Comparison of ENCODE assay signal across 8 cellular contexts in the genomic region with DNA sequence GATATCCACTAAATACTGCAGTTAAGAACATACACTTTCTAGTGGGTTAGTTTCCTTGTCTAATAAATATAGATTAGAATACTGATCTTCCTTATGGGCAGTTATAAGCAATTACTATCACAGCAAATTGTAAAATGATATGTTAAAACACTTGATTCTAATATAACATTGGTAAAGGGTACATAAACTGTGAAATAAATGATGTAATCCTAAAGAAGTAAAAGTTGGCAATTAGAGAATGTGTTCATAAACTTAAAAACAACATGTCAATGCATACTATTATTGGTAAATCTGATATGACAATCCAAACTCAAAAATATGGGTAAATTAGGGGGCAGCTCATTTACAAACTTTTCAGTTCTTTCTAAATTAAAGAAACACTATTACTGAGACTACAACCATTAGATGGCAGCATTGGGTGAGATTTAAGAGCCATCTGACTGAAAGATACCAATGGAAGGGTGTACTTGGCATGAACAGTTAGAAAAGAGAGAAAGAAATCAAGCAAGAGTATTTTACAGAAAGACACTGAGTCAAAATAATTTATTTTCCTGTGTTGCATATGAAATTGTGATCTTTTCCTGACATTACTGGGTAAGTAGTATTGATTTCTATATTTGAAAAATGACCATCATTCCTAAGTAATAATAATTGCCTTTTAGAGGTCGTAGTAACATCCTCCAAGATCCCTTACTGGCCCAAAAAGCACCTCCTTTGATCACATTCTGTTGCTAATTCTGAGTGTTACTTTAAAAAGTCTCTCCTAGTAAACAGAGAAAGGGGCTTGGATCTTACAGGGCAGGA.
A peak's percentile ranks its signal among the peaks of the same experiment; 100 is the strongest.
DNase-seq lines count a peak whose midpoint lies in the region; ATAC-seq and TF ChIP-seq lines count a peak whose summit lies in the region.

No MANE protein-coding gene starts in this region.

- no peak overlapping the region for H3K9ac ChIP-seq in MM.1S (ENCODE audit: low read length)

- peak overlapping the region; percentile 33 for H3K27ac Mint-ChIP-seq in activated CD8-positive, alpha-beta memory T cell treated with anti-CD3 and anti-CD28 coated beads, Interleukin-2, amount 10 ng/mL, durations not matched to agents 7 days and 5 days

- H3K4me2 ChIP-seq in MM.1S (ENCODE audit: low read depth, low read length) = no peak overlapping the region

- no peak overlapping the region for H3K27ac ChIP-seq in MM.1S (ENCODE audit: low read length)
- H3K27ac ChIP-seq in Peyer's patch = no peak overlapping the region
- no peak overlapping the region for H3K27ac ChIP-seq in lower lobe of right lung

- H3K27me3 ChIP-seq in MM.1S (replicated peaks; ENCODE audit: insufficient read depth, low read length) (no peaks in the 10 kb centered on the region), Peyer's patch (no peaks in the 10 kb centered on the region), lower lobe of right lung (ENCODE audit: low read depth) (no peaks in the 10 kb centered on the region)

- H3K9me3 ChIP-seq in MM.1S (replicated peaks; ENCODE audit: insufficient read depth, low read length) (no peaks in the 10 kb centered on the region), Peyer's patch (no peaks in the 10 kb centered on the region), lower lobe of right lung (no peaks in the 10 kb centered on the region)

- DNase-seq in activated CD8-positive, alpha-beta memory T cell treated with anti-CD3 and anti-CD28 coated beads, Interleukin-2, amount 10 ng/mL, durations not matched to agents 7 days and 5 days = no peak
- no peak for DNase-seq in activated CD8-positive, alpha-beta memory T cell treated with anti-CD3 and anti-CD28 coated beads, Interleukin-2, amount 50 U/mL, for 4 hours
- peak; percentile 75 for DNase-seq in MM.1S
- no peak for DNase-seq in Peyer's patch
- DNase-seq in dedifferentiated amniotic fluid mesenchymal stem cell (ENCODE audit: extremely low spot score) = peak; percentile 79
- no peak for DNase-seq in lower lobe of right lung

- no peak for TF ChIP-seq POLR2A in Peyer's patch (IDR thresholded peaks at IDR 0.05)

- H3F3A ChIP-seq in MM.1S (ENCODE audit: insufficient read depth, low read length) = no peaks in the 10 kb centered on the region

- CTCF ChIA-PET in activated CD8-positive, alpha-beta memory T cell treated with anti-CD3 and anti-CD28 coated beads, Interleukin-2, amount 10 ng/mL, durations not matched to agents 7 days and 5 days (lab: Charles Lee) = interaction anchor here (0.6 to 8.3 kb wide), 20 partner anchors 10 to 218 kb away, joined by 3 to 78 read pairs (median 6); a partner anchor contains a TSS

- no peaks in the 10 kb centered on the region for H3K36me3 ChIP-seq in MM.1S (replicated peaks; ENCODE audit: insufficient read depth, low read length)
- H3K36me3 ChIP-seq in Peyer's patch = peaks cover 0 to 84% (median 0%) of the 10 kb centered on the region in 3 donors
- H3K36me3 ChIP-seq in lower lobe of right lung = peaks cover 99% of the 10 kb centered on the region

- TF ChIP-seq CTCF in MM.1S (IDR thresholded peaks at IDR 0.05; ENCODE audit: low read length) (peak; percentile 62), Peyer's patch (IDR thresholded peaks at IDR 0.05) (peak; percentile 20 to 73 (median 60)), lower lobe of right lung (IDR thresholded peaks at IDR 0.05) (peak; percentile 52)

- H3K9me2 ChIP-seq in MM.1S (replicated peaks; ENCODE audit: insufficient read depth, low read length) = no peaks in the 10 kb centered on the region

- H2AFZ ChIP-seq in MM.1S (ENCODE audit: low read length) = no peak overlapping the region

- H3K4me1 ChIP-seq in MM.1S (ENCODE audit: low read length) = no peaks in the 10 kb centered on the region
- H3K4me1 ChIP-seq in Peyer's patch = no peaks in the 10 kb centered on the region
- no peaks in the 10 kb centered on the region for H3K4me1 ChIP-seq in lower lobe of right lung

- H3K27me3 Mint-ChIP-seq in activated CD8-positive, alpha-beta memory T cell treated with anti-CD3 and anti-CD28 coated beads, Interleukin-2, amount 10 ng/mL, durations not matched to agents 7 days and 5 days = no peaks in the 10 kb centered on the region

- no peaks in the 10 kb centered on the region for H4K20me1 ChIP-seq in MM.1S (ENCODE audit: insufficient read depth, low read length)

- H3K4me1 Mint-ChIP-seq in activated CD8-positive, alpha-beta memory T cell treated with anti-CD3 and anti-CD28 coated beads, Interleukin-2, amount 10 ng/mL, durations not matched to agents 7 days and 5 days = peaks cover 4% of the 10 kb centered on the region

- H3K9me3 Mint-ChIP-seq in activated CD8-positive, alpha-beta memory T cell treated with anti-CD3 and anti-CD28 coated beads, Interleukin-2, amount 10 ng/mL, durations not matched to agents 7 days and 5 days (ENCODE audit: low read depth) = no peaks in the 10 kb centered on the region

- peaks cover 22% of the 10 kb centered on the region for H3K36me3 Mint-ChIP-seq in activated CD8-positive, alpha-beta memory T cell treated with anti-CD3 and anti-CD28 coated beads, Interleukin-2, amount 10 ng/mL, durations not matched to agents 7 days and 5 days

- ATAC-seq in activated CD8-positive, alpha-beta memory T cell treated with anti-CD3 and anti-CD28 coated beads, Interleukin-2, amount 10 ng/mL, durations not matched to agents 7 days and 5 days = peak; percentile 76
- ATAC-seq in lower lobe of right lung (peak; percentile 66), GM18870 (IDR thresholded peaks at IDR 0.05; ENCODE audit: unreplicated experiment) (no peak), HG03097 (IDR thresholded peaks at IDR 0.05; ENCODE audit: low FRiP score, unreplicated experiment) (no peak)

- no peak overlapping the region for H3K4me3 ChIP-seq in MM.1S (ENCODE audit: low read length)
- no peak overlapping the region for H3K4me3 ChIP-seq in Peyer's patch
- H3K4me3 ChIP-seq in lower lobe of right lung = no peak overlapping the region

- H3K79me2 ChIP-seq in MM.1S (ENCODE audit: low read length) = no peaks in the 10 kb centered on the region

- H3K4me3 Mint-ChIP-seq in activated CD8-positive, alpha-beta memory T cell treated with anti-CD3 and anti-CD28 coated beads, Interleukin-2, amount 10 ng/mL, durations not matched to agents 7 days and 5 days = no peak overlapping the region

- intact Hi-C loops in lower lobe of right lung (cut with DNase I) = loop anchor here (5.0 kb wide), 1 partner anchor 151 kb away; a partner anchor contains a TSS

Comparison
In these comparisons a context has a peak if more than half of its experiments do, and no peak if none do; other contexts are left out.
1. ATAC-seq: peak in activated CD8-positive, alpha-beta memory T cell treated with anti-CD3 and anti-CD28 coated beads, Interleukin-2, amount 10 ng/mL, durations not matched to agents 7 days and 5 days (single experiment) and lower lobe of right lung (2 of 2); none in GM18870 (single experiment) and HG03097 (single experiment).
2. DNase-seq: peak in MM.1S (single experiment) and dedifferentiated amniotic fluid mesenchymal stem cell (single experiment); none in activated CD8-positive, alpha-beta memory T cell treated with anti-CD3 and anti-CD28 coated beads, Interleukin-2, amount 10 ng/mL, durations not matched to agents 7 days and 5 days (single experiment), activated CD8-positive, alpha-beta memory T cell treated with anti-CD3 and anti-CD28 coated beads, Interleukin-2, amount 50 U/mL, for 4 hours (single experiment), Peyer's patch (0 of 3) and lower lobe of right lung (single experiment).
3. Peak in every context shown above with its lines, with median percentiles within 50 percentile points of each other: CTCF ChIP-seq.